ENCODE assay signal across 26 cellular contexts in genomic region chr7:124887247-124887646, GRCh38.
"Had no signal": no experiment of that assay in that cellular context is flagged by ENCODE, and none has a peak within 500 bp of the region (broad histone marks: within the 10 kb centered on the region; RNA-seq: fewer than 3 reads in every experiment).

No MANE protein-coding gene starts in this region.

- H3K79me2 ChIP-seq: hepatocyte had no signal

- H3K4me2 ChIP-seq: hepatocyte had no signal

- H3K4me3 ChIP-seq: colonic mucosa, esophagus squamous epithelium, gastroesophageal sphincter, heart left ventricle, hepatocyte, left lung, lower lobe of right lung, mucosa of descending colon had no signal

- H3K27me3 ChIP-seq: colonic mucosa, esophagus squamous epithelium, gastroesophageal sphincter, heart left ventricle, hepatocyte, left lung had no signal

- ATAC-seq: effector memory CD8-positive, alpha-beta T cell; esophagus mucosa; gastroesophageal sphincter; heart left ventricle; left lung; left ventricle myocardium superior; lower lobe of right lung; mucosa of descending colon; naive thymus-derived CD8-positive, alpha-beta T cell had no signal

- DNase-seq: colonic mucosa; cortex of kidney; effector CD8-positive, alpha-beta T cell; effector memory CD8-positive, alpha-beta T cell; endodermal cell; erythroblast; esophagus squamous epithelium; foreskin fibroblast; foreskin melanocyte; heart left ventricle; hypothalamus; immature natural killer cell; islet precursor cell; kidney; kidney glomerular epithelial cell; left lung; left ventricle myocardium superior; lower lobe of right lung; mesenchymal stem cell; mucosa of descending colon; naive B cell; naive thymus-derived CD8-positive, alpha-beta T cell had no signal

- H3K36me3 ChIP-seq: colonic mucosa had no signal

- H2AFZ ChIP-seq: hepatocyte had no signal

- H3K9me3 ChIP-seq: colonic mucosa, esophagus squamous epithelium, gastroesophageal sphincter, heart left ventricle, left lung, lower lobe of right lung, mucosa of descending colon had no signal

- H3K4me1 ChIP-seq: colonic mucosa, esophagus squamous epithelium, gastroesophageal sphincter, heart left ventricle, left lung, lower lobe of right lung had no signal

- H3K27ac ChIP-seq: colonic mucosa, epithelial cell of prostate, esophagus squamous epithelium, gastroesophageal sphincter, heart left ventricle, hepatocyte, left lung, lower lobe of right lung had no signal
